ENCODE assay signal across 8 cellular contexts in the genomic region with DNA sequence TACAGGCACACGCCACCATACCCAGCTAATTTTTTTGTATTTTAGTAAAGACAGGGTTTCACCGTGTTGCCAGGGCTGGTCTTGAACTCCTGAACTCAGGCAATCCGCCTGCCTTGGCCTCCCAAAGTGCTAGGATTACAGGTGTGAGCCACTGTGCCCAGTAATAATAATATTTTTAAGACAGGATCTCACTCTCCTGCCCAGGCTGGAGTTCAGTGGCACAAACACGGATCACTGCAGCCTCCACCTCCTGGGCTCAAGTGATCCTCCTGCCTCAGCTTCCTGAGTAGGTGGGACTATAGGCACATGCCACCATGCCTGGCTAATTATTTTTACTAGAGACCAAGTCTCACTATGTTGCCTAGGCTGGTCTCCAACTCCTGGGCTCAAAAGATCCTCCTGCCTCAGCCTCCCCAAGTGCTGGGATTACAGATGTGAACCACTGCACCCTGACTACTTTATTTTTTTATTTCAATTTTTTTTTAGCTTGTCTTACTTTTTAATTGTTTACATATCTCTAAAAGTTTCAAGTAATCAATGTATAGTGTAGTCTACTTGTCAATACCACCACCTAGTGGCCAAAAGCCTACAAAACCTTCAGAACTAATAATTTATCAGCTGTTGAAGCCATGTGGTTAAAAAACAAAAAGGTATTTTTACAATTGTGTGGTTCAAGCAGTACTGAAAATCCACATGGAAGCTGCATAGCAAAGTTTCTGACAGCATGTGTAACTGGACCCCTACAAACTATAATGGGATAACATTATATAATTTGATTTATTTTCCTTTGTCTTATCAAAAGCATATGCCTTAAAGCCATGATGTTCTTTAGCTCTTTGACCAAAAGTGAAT. TPM values are rescaled to one million over a fixed set of nuclear protein-coding genes. Genes with fewer than 3 reads are reported as not detected.
DNase-seq lines count a peak whose midpoint lies in the region; ATAC-seq and TF ChIP-seq lines count a peak whose summit lies in the region.

No MANE protein-coding gene starts in this region.

- H3K9me3 ChIP-seq in AG04450 (ENCODE audit: control insufficient read depth, insufficient read depth, low read length) (no peaks in the 10 kb centered on the region), Peyer's patch (no peaks in the 10 kb centered on the region), thyroid gland (no peaks in the 10 kb centered on the region)

- WGBS in thyroid gland, 2 donors, result 86 to 91% methylated on average over 4 of the region's 4 CpGs

- POLR2A ChIA-PET in AG04450 (lab: Yijun Ruan, JAX), result interaction anchor here (0.7 to 1.3 kb wide), 2 partner anchors 11 to 28 kb away, joined by 3 to 5 read pairs; partner anchors contain the start of gene NARS2

- no peak overlapping the region for H3K27ac ChIP-seq in AG04450 (ENCODE audit: low read depth, low read length)
- H3K27ac ChIP-seq in Peyer's patch, result no peak overlapping the region
- H3K27ac ChIP-seq in thyroid gland, result no peak overlapping the region

- H3K36me3 ChIP-seq in Peyer's patch, result peaks cover 0 to 11% (median 0%) of the 10 kb centered on the region in 3 donors
- H3K36me3 ChIP-seq in thyroid gland, result no peaks in the 10 kb centered on the region

- in situ Hi-C loops in KBM-7 (cut with MboI; ENCODE audit: low pct_unique_long_range_greater_than_20kb, low sequenced_read_pairs) (loop anchor here (10.0 kb wide), 1 partner anchor 339 kb away; no protein-coding TSS in a partner anchor), T47D (cut with HindIII; ENCODE audit: low pct_unique_long_range_greater_than_20kb, low sequenced_read_pairs) (no loop called here)

- ATAC-seq in HG02938 (IDR thresholded peaks at IDR 0.05; ENCODE audit: unreplicated experiment), result no peak

- CTCF ChIA-PET in AG04450 (lab: Charles Lee), result interaction anchor here (0.6 to 4.9 kb wide), 87 partner anchors 9 to 758 kb away, joined by 3 to 89 read pairs (median 4); partner anchors contain the start of genes ALG8, GAB2, KCTD21 and NARS2

- intact Hi-C loops in thyroid gland (cut with DNase I), result loop anchor here (10.0 kb wide), 2 partner anchors 149 to 349 kb away; partner anchors contain the start of gene GAB2

- H3K4me3 ChIP-seq in AG04450 (ENCODE audit: low read depth, low read length) (no peak overlapping the region), Peyer's patch (no peak overlapping the region), thyroid gland (replicated peaks in 1 of 3) (no peak overlapping the region)

- DNase-seq in AG04450 (ENCODE audit: low read depth, low spot score) (peak; percentile 49), GM03348 (ENCODE audit: low spot score) (peak; percentile 46), KBM-7 (peak; percentile 78), Peyer's patch (peak in 2 of 3 donors; percentile 52 to 65), T47D (ENCODE audit: low read depth in 1 of 2, low spot score in 1 of 2) (peak; percentile 30 to 80), kidney tubule cell (ENCODE audit: low spot score) (peak; percentile 65), thyroid gland (peak in 1 of 2 donors; percentile 5)

- TF ChIP-seq CTCF in AG04450 (IDR thresholded peaks at IDR 0.05; ENCODE audit: low read depth, low read length) (peak; percentile 73), Peyer's patch (IDR thresholded peaks at IDR 0.05) (peak; percentile 65 to 89 (median 84)), thyroid gland (IDR thresholded peaks at IDR 0.05) (peak; percentile 38 to 80 (median 66))

- TF ChIP-seq POLR2A in Peyer's patch (IDR thresholded peaks at IDR 0.05) (no peak), thyroid gland (IDR thresholded peaks at IDR 0.05) (no peak)

- peaks cover 0 to 27% (median 2%) of the 10 kb centered on the region in 4 donors for H3K4me1 ChIP-seq in Peyer's patch
- no peaks in the 10 kb centered on the region for H3K4me1 ChIP-seq in thyroid gland

- no peaks in the 10 kb centered on the region for H3K27me3 ChIP-seq in AG04450 (ENCODE audit: control insufficient read depth, insufficient read depth, low read length)
- no peaks in the 10 kb centered on the region for H3K27me3 ChIP-seq in Peyer's patch
- no peaks in the 10 kb centered on the region for H3K27me3 ChIP-seq in thyroid gland

RNA-seq across cellular contexts. Expression of gene NARS2, which starts 10.4 kb away (rescaled TPM):
- polyA plus RNA-seq in AG04450 (2011; rRNA removed), result 10.6 and 18.4 TPM in 2 replicates
- polyA minus RNA-seq in AG04450 (2011; rRNA and poly(A)+ RNA removed), result 5.0 and 9.1 TPM in 2 replicates
- total RNA-seq in Peyer's patch, result 10 to 100 TPM in 3 of 4 donors, 1 to 10 TPM in 1; 7.7 to 28.9 (median 10.7) TPM
- 10 to 100 TPM; 17.1 to 23.6 (median 22.5) TPM for total RNA-seq in thyroid gland
